In genomic region chr17:76397687-76398522, GRCh38 we compare ENCODE assay signal across 8 cellular contexts. TPM values are rescaled to one million over a fixed set of nuclear protein-coding genes. Genes with fewer than 3 reads are reported as not detected.
DNase-seq lines count a peak whose midpoint lies in the region; ATAC-seq and TF ChIP-seq lines count a peak whose summit lies in the region.

No MANE protein-coding gene starts in this region.

- H3K9me3 ChIP-seq in Panc1 (ENCODE audit: control insufficient read depth, insufficient read depth, low read depth, low read length): no peaks in the 10 kb centered on the region

- CTCF ChIA-PET in Panc1 (lab: Charles Lee): interaction anchor here (0.5 to 2.5 kb wide), 26 partner anchors 8 to 259 kb away, joined by 3 to 23 read pairs (median 4); partner anchors contain the start of genes PRPSAP1, SPHK1 and UBE2O

- TF ChIP-seq CTCF in Panc1 (IDR thresholded peaks at IDR 0.05) (peak; percentile 97), neural crest cell (conservative IDR thresholded peaks at IDR 0.05) (peak; percentile 90)

- H3K27me3 Mint-ChIP-seq in neural crest cell (ENCODE audit: low read depth): no peaks in the 10 kb centered on the region

- ATAC-seq in Panc1 (peak; percentile 93), HG02870 (IDR thresholded peaks at IDR 0.05; ENCODE audit: unreplicated experiment) (no peak)
- ATAC-seq in stimulated activated naive CD8-positive, alpha-beta T cell treated with anti-CD3 and anti-CD28 coated beads, Interleukin-15, Interleukin-2, amounts not matched to agents 100 U/mL and 50 U/mL, for 24 hours: peak; percentile 80

- H3K4me1 Mint-ChIP-seq in neural crest cell: peaks cover 5% of the 10 kb centered on the region

- H3K27me3 ChIP-seq in Panc1 (ENCODE audit: control insufficient read depth, insufficient read depth, low read length): no peaks in the 10 kb centered on the region

- H3K27ac ChIP-seq in Panc1 (ENCODE audit: low read length): no peak overlapping the region

- peaks cover 9% of the 10 kb centered on the region for H3K36me3 ChIP-seq in Panc1 (ENCODE audit: control insufficient read depth, insufficient read depth, low read length)

- intact Hi-C loops in Panc1 (cut with micrococcal nuclease; ENCODE audit: unreplicated experiment): loop anchor here (2.0 kb wide), 1 partner anchor 95 kb away; no protein-coding TSS in a partner anchor

- POLR2A ChIA-PET in Panc1 (lab: Charles Lee): interaction anchor here (0.5 kb wide), 1 partner anchor 172 kb away, joined by 8 read pairs; no protein-coding TSS in a partner anchor

- H3K9me3 Mint-ChIP-seq in neural crest cell: no peaks in the 10 kb centered on the region

- BruUV-seq in Panc1 (replicated peaks; lab: Mats Ljungman, UMichigan): no TSS peak

- no peaks in the 10 kb centered on the region for H3K4me1 ChIP-seq in Panc1 (ENCODE audit: control insufficient read depth, insufficient read depth, low read length)

- peak overlapping the region; percentile 47 for H3K4me3 Mint-ChIP-seq in neural crest cell

- in situ Hi-C loops in Panc1 (cut with HindIII; ENCODE audit: low pct_unique_long_range_greater_than_20kb, low sequenced_read_pairs): no loop called here

- H3K36me3 Mint-ChIP-seq in neural crest cell (ENCODE audit: low read depth): peaks cover 26% of the 10 kb centered on the region

- H3K4me3 ChIP-seq in Jurkat, Clone E6-1 (ENCODE audit: low read length): no peak overlapping the region
- no peak overlapping the region for H3K4me3 ChIP-seq in Panc1 (ENCODE audit: low read depth in 2 of 2, low read length in 2 of 2)

- H3K27ac Mint-ChIP-seq in neural crest cell (ENCODE audit: unreplicated experiment): no peak overlapping the region

- DNase-seq in DMS 273 treated with DMSO at 0.1 percent for 48 hours (lab: John Stamatoyannopoulos, UW) (peak; percentile 49), Panc1 (ENCODE audit: low read depth, low spot score) (peak; percentile 64), fibroblast of gingiva (ENCODE audit: low read depth) (peak; percentile 76), neural crest cell (ENCODE audit: low read depth, low spot score) (peak; percentile 96)
- DNase-seq in Jurkat, Clone E6-1 (ENCODE audit: low read depth, low spot score): peak; percentile 63
- DNase-seq in activated T-cell treated with anti-CD3 and anti-CD28 coated beads, Interleukin-2, amount 50 U/mL, for 1 hour: peak; percentile 87
- peak; percentile 90 for DNase-seq in stimulated activated naive CD8-positive, alpha-beta T cell treated with anti-CD3 and anti-CD28 coated beads, Interleukin-15, Interleukin-2, amounts not matched to agents 100 U/mL and 50 U/mL, for 24 hours

RNA-seq across cellular contexts. Expression of gene SPHK1, which starts 13.5 kb away (rescaled TPM):
- polyA plus RNA-seq in Jurkat, Clone E6-1 (2012; ENCODE audit: insufficient read depth, insufficient read length): 26.3 TPM
- total RNA-seq in Panc1 (2021; ENCODE audit: unreplicated experiment) (18.2 TPM), neural crest cell (19.5 and 21.1 TPM in 2 replicates)
- polyA plus RNA-seq in Panc1 (2012; ENCODE audit: insufficient read length): 17.7 TPM

RNA-seq across cellular contexts. Expression of gene PRPSAP1, which starts 44.2 kb away (rescaled TPM):
- 74.2 TPM for polyA plus RNA-seq in Jurkat, Clone E6-1 (2012; ENCODE audit: insufficient read depth, insufficient read length)
- total RNA-seq in Panc1 (2021; ENCODE audit: unreplicated experiment) (99.6 TPM), neural crest cell (68.4 and 73.6 TPM in 2 replicates)
- 92.9 TPM for polyA plus RNA-seq in Panc1 (2012; ENCODE audit: insufficient read length)

RNA-seq across cellular contexts. Expression of gene UBE2O, which starts 55.0 kb away (rescaled TPM):
- 29.3 TPM for polyA plus RNA-seq in Jurkat, Clone E6-1 (2012; ENCODE audit: insufficient read depth, insufficient read length)
- 47.5 TPM for total RNA-seq in Panc1 (2021; ENCODE audit: unreplicated experiment)
- polyA plus RNA-seq in Panc1 (2012; ENCODE audit: insufficient read length): 57.7 TPM
- 70.0 and 71.4 TPM in 2 replicates for total RNA-seq in neural crest cell
